ENCODE assay signal across 1 cellular context in genomic region chr19:2416321-2417097, GRCh38.
TF ChIP-seq lines count a peak whose summit lies in the region.

No MANE protein-coding gene starts in this region.

TF ChIP-seq in HepG2, 621 proteins besides CTCF, POLR2A, EP300 and RAD21 (continued from another document and continues in another):
- TF ChIP-seq, protein P1, sequence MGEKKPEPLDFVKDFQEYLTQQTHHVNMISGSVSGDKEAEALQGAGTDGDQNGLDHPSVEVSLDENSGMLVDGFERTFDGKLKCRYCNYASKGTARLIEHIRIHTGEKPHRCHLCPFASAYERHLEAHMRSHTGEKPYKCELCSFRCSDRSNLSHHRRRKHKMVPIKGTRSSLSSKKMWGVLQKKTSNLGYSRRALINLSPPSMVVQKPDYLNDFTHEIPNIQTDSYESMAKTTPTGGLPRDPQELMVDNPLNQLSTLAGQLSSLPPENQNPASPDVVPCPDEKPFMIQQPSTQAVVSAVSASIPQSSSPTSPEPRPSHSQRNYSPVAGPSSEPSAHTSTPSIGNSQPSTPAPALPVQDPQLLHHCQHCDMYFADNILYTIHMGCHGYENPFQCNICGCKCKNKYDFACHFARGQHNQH (CRISPR knock-in tag; IDR thresholded peaks at IDR 0.05): no peak
- TF ChIP-seq ZBTB40 (IDR thresholded peaks at IDR 0.05): peak; percentile 96
- TF ChIP-seq ZBTB40 (CRISPR knock-in tag; IDR thresholded peaks at IDR 0.05): peak; percentile 100
- TF ChIP-seq, protein P2, sequence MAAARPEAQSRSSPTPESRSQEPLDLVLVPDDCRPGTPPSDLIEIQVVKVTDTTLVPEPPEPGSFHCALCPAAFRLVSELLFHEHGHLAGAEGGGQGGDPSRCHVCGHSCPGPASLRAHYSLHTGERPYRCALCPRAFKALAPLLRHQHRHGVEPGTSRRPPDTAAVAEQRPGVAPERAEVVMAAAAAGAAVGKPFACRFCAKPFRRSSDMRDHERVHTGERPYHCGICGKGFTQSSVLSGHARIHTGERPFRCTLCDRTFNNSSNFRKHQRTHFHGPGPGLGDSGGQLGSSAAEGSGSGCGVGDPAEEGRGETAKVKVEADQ (CRISPR knock-in tag; IDR thresholded peaks at IDR 0.05; ENCODE audit: borderline replicate concordance): no peak
- TF ChIP-seq RBFOX2 (IDR thresholded peaks at IDR 0.05; ENCODE audit: low read depth, low read length): peak; percentile 88
- no peak for TF ChIP-seq ZNF672 (CRISPR knock-in tag; IDR thresholded peaks at IDR 0.05)
- no peak for TF ChIP-seq ZNF776 (CRISPR knock-in tag; IDR thresholded peaks at IDR 0.05)
- TF ChIP-seq SMARCE1 (IDR thresholded peaks at IDR 0.05; ENCODE audit: borderline replicate concordance): no peak
- no peak for TF ChIP-seq ATRX (CRISPR knock-in tag; IDR thresholded peaks at IDR 0.05; ENCODE audit: borderline replicate concordance)
- TF ChIP-seq, protein P3, sequence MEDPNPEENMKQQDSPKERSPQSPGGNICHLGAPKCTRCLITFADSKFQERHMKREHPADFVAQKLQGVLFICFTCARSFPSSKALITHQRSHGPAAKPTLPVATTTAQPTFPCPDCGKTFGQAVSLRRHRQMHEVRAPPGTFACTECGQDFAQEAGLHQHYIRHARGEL (CRISPR knock-in tag; IDR thresholded peaks at IDR 0.05): no peak
- TF ChIP-seq POLR2AphosphoS5 (IDR thresholded peaks at IDR 0.05; ENCODE audit: low read depth, low read length): peak; percentile 68
- TF ChIP-seq, protein P4, sequence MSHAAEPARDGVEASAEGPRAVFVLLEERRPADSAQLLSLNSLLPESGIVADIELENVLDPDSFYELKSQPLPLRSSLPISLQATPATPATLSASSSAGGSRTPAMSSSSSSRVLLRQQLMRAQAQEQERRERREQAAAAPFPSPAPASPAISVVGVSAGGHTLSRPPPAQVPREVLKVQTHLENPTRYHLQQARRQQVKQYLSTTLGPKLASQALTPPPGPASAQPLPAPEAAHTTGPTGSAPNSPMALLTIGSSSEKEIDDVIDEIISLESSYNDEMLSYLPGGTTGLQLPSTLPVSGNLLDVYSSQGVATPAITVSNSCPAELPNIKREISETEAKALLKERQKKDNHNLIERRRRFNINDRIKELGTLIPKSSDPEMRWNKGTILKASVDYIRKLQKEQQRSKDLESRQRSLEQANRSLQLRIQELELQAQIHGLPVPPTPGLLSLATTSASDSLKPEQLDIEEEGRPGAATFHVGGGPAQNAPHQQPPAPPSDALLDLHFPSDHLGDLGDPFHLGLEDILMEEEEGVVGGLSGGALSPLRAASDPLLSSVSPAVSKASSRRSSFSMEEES (CRISPR knock-in tag; IDR thresholded peaks at IDR 0.05): peak; percentile 53; the same call in 1 of the 2 replicates
- TF ChIP-seq, protein P5, sequence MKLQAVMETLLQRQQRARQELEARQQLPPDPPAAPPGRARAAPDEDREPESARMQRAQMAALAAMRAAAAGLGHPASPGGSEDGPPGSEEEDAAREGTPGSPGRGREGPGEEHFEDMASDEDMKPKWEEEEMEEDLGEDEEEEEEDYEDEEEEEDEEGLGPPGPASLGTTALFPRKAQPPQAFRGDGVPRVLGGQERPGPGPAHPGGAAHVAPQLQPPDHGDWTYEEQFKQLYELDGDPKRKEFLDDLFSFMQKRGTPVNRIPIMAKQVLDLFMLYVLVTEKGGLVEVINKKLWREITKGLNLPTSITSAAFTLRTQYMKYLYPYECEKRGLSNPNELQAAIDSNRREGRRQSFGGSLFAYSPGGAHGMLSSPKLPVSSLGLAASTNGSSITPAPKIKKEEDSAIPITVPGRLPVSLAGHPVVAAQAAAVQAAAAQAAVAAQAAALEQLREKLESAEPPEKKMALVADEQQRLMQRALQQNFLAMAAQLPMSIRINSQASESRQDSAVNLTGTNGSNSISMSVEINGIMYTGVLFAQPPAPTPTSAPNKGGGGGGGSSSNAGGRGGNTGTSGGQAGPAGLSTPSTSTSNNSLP (IDR thresholded peaks at IDR 0.05; ENCODE audit: low read depth, low read length): no peak
- peak; percentile 45; the same call in 1 of the 2 replicates for TF ChIP-seq ZNF263 (CRISPR knock-in tag; IDR thresholded peaks at IDR 0.05)
- TF ChIP-seq SP5 (CRISPR knock-in tag; IDR thresholded peaks at IDR 0.05; ENCODE audit: borderline replicate concordance, low read depth): peak; percentile 91
- peak; percentile 86 for TF ChIP-seq TEAD3 (CRISPR knock-in tag; optimal IDR thresholded peaks at IDR 0.05; ENCODE audit: borderline replicate concordance)
- TF ChIP-seq, protein P6, sequence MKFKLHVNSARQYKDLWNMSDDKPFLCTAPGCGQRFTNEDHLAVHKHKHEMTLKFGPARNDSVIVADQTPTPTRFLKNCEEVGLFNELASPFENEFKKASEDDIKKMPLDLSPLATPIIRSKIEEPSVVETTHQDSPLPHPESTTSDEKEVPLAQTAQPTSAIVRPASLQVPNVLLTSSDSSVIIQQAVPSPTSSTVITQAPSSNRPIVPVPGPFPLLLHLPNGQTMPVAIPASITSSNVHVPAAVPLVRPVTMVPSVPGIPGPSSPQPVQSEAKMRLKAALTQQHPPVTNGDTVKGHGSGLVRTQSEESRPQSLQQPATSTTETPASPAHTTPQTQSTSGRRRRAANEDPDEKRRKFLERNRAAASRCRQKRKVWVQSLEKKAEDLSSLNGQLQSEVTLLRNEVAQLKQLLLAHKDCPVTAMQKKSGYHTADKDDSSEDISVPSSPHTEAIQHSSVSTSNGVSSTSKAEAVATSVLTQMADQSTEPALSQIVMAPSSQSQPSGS (CRISPR knock-in tag; IDR thresholded peaks at IDR 0.05): no peak; the same call in 1 of the 2 replicates
- no peak for TF ChIP-seq DMTF1 (CRISPR knock-in tag; IDR thresholded peaks at IDR 0.05)
- no peak for TF ChIP-seq GMEB2 (CRISPR knock-in tag; IDR thresholded peaks at IDR 0.05; ENCODE audit: low read depth)
- TF ChIP-seq REST (IDR thresholded peaks at IDR 0.05; ENCODE audit: borderline replicate concordance in 1 of 2, low read depth in 1 of 2, low read length in 2 of 2): 0 out of 4 replicates have a peak, but pooled peaks of 1 of the 2 experiments have one; percentile 1
